1 cellular context compared by ENCODE assay signal in genomic region chr15:100863406-100864198, GRCh38.
A peak's percentile ranks its signal among the peaks of the same experiment; 100 is the strongest.
TF ChIP-seq lines count a peak whose summit lies in the region.

No MANE protein-coding gene starts in this region.

TF ChIP-seq in IMR-90, 13 proteins besides CTCF, POLR2A, EP300 and RAD21:
- TF ChIP-seq ELK1 (IDR thresholded peaks at IDR 0.05; ENCODE audit: borderline replicate concordance, low read depth, low read length) (no peak), USF2 (IDR thresholded peaks at IDR 0.05; ENCODE audit: low read depth, low read length) (no peak), MAZ (IDR thresholded peaks at IDR 0.05; ENCODE audit: borderline replicate concordance, low read depth, low read length) (no peak), RCOR1 (IDR thresholded peaks at IDR 0.05; ENCODE audit: insufficient replicate concordance, low read length) (no peak), SMC3 (IDR thresholded peaks at IDR 0.05; ENCODE audit: low read depth, low read length) (no peak), MAFK (IDR thresholded peaks at IDR 0.05; ENCODE audit: low read depth, low read length) (no peak), RFX5 (IDR thresholded peaks at IDR 0.05; ENCODE audit: low read depth, low read length) (no peak), FOS (IDR thresholded peaks at IDR 0.05; ENCODE audit: low read depth, low read length) (no peak), CEBPB (IDR thresholded peaks at IDR 0.05; ENCODE audit: low read depth, low read length) (peak; percentile 90), NFE2L2 (IDR thresholded peaks at IDR 0.05; ENCODE audit: low read depth, low read length) (peak; percentile 33; the same call in 1 of the 2 replicates), CHD1 (IDR thresholded peaks at IDR 0.05; ENCODE audit: low read depth, low read length) (no peak)
